14 cellular contexts compared by ENCODE assay signal in genomic region chr11:103887001-103887680, GRCh38.
DNase-seq lines count a peak whose midpoint lies in the region; ATAC-seq lines count a peak whose summit lies in the region.
"Had no signal": no experiment of that assay in that cellular context is flagged by ENCODE, and none has a peak within 500 bp of the region (broad histone marks: within the 10 kb centered on the region; RNA-seq: fewer than 3 reads in every experiment).

No MANE protein-coding gene starts in this region.

- no peaks in the 10 kb centered on the region for H3K27me3 Mint-ChIP-seq in activated CD4-positive, alpha-beta T cell treated with anti-CD3 and anti-CD28 coated beads, Interleukin-2, amount 10 ng/mL, durations not matched to agents 24 days and 14 days

- peak; percentile 75 for ATAC-seq in GM19023 (IDR thresholded peaks at IDR 0.05; ENCODE audit: unreplicated experiment)
- ATAC-seq in HG03175 (IDR thresholded peaks at IDR 0.05; ENCODE audit: unreplicated experiment) = peak; percentile 41

- peak; percentile 43 for DNase-seq in germinal center (ENCODE audit: low spot score)
- DNase-seq in nucleus accumbens (lab: John Stamatoyannopoulos, UW) = peak in 36 of 56 donors; percentile 2 to 61 (median 28)
- no peak for DNase-seq in SKM-1 treated with dmso at 0.1 percent for 144 hours (lab: John Stamatoyannopoulos, UW; ENCODE audit: unreplicated experiment)
- DNase-seq in activated CD4-positive, alpha-beta T cell treated with anti-CD3 and anti-CD28 coated beads, Interleukin-2, amount 10 ng/mL, durations not matched to agents 24 days and 14 days = no peak
- no peak for DNase-seq in activated T-cell treated with anti-CD3 and anti-CD28 coated beads for 4 hours
- DNase-seq in NCI-H2029 (lab: John Stamatoyannopoulos, UW) = no peak
- DNase-seq: activated CD4-positive, alpha-beta T cell treated with anti-CD3 and anti-CD28 coated beads, Interleukin-2, amount 50 U/mL, for 48 hours; activated effector memory CD4-positive, alpha-beta T cell treated with Interleukin-2 at 50 U/mL for 16 hours; dermis blood vessel endothelial cell; mesendoderm; NCI-H2081; SIG-M5 had no signal

- no peak overlapping the region for H3K4me3 Mint-ChIP-seq in activated CD4-positive, alpha-beta T cell treated with anti-CD3 and anti-CD28 coated beads, Interleukin-2, amount 10 ng/mL, durations not matched to agents 24 days and 14 days

- intact Hi-C loops in activated CD4-positive, alpha-beta T cell treated with anti-CD3 and anti-CD28 coated beads, Interleukin-2, amount 10 ng/mL, durations not matched to agents 24 days and 14 days (cut with micrococcal nuclease) = no loop called here

- no peaks in the 10 kb centered on the region for H3K4me1 Mint-ChIP-seq in activated CD4-positive, alpha-beta T cell treated with anti-CD3 and anti-CD28 coated beads, Interleukin-2, amount 10 ng/mL, durations not matched to agents 24 days and 14 days

- H3K27ac Mint-ChIP-seq in activated CD4-positive, alpha-beta T cell treated with anti-CD3 and anti-CD28 coated beads, Interleukin-2, amount 10 ng/mL, durations not matched to agents 24 days and 14 days = no peak overlapping the region

- no peaks in the 10 kb centered on the region for H3K36me3 Mint-ChIP-seq in activated CD4-positive, alpha-beta T cell treated with anti-CD3 and anti-CD28 coated beads, Interleukin-2, amount 10 ng/mL, durations not matched to agents 24 days and 14 days (ENCODE audit: low read depth)

- H3K9me3 Mint-ChIP-seq in activated CD4-positive, alpha-beta T cell treated with anti-CD3 and anti-CD28 coated beads, Interleukin-2, amount 10 ng/mL, durations not matched to agents 24 days and 14 days = peaks cover 4% of the 10 kb centered on the region

Comparison
In these comparisons a context has a peak if more than half of its experiments do, and no peak if none do; other contexts are left out.
1. DNase-seq: peak in germinal center (single experiment) and nucleus accumbens (36 of 56); none in SKM-1 treated with dmso at 0.1 percent for 144 hours (single experiment), activated CD4-positive, alpha-beta T cell treated with anti-CD3 and anti-CD28 coated beads, Interleukin-2, amount 10 ng/mL, durations not matched to agents 24 days and 14 days (single experiment), activated T-cell treated with anti-CD3 and anti-CD28 coated beads for 4 hours (single experiment) and NCI-H2029 (single experiment).